ENCODE assay signal across 15 cellular contexts in the genomic region with DNA sequence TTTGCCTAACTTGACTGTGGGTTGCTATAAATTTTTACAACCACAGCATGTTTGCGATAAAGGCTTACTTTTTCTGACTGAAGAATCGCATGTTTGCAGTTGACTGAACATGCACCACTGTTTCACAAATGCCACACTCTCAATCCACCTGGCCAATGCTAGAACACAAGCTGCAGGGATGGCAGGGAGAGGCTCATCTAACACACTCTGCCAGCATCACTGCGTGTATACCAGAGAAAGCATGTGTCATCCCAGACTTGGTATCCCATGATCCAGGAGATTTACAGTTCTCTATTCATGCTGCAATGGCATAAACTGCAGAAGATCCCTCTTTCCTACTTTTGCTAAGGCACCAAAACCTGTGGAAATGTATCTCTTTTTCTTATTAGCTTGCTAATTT.
DNase-seq lines count a peak whose midpoint lies in the region; ATAC-seq and TF ChIP-seq lines count a peak whose summit lies in the region.
"Had no signal": no experiment of that assay in that cellular context is flagged by ENCODE, and none has a peak within 500 bp of the region (broad histone marks: within the 10 kb centered on the region; RNA-seq: fewer than 3 reads in every experiment).

No MANE protein-coding gene starts in this region.

- no peaks in the 10 kb centered on the region for H3K9me3 Mint-ChIP-seq in stimulated activated naive CD8-positive, alpha-beta T cell treated with anti-CD3 and anti-CD28 coated beads, Interleukin-15, Interleukin-2, amounts not matched to agents 100 ng/mL and 50 ng/mL, for 24 hours
- no peaks in the 10 kb centered on the region for H3K9me3 Mint-ChIP-seq in activated T-helper 1 cell treated with anti-CD3 and anti-CD28 coated beads, Interleukin-12 subunit alpha, Interleukin-12 subunit beta, Interleukin-2, Interleukin-4 antibody, amounts not matched to agents 30 ng/mL and 10 ng/mL and 1 ng/mL, durations not matched to agents 14 hours and 24 hours and 36 hours
- H3K9me3 Mint-ChIP-seq in effector memory CD8-positive, alpha-beta T cell = no peaks in the 10 kb centered on the region

- WGBS in stomach, 5 donors = 83 to 95% (median 90%) methylated on average over 3 of the region's 3 CpGs

- peaks cover 91% of the 10 kb centered on the region for H3K36me3 Mint-ChIP-seq in stimulated activated naive CD8-positive, alpha-beta T cell treated with anti-CD3 and anti-CD28 coated beads, Interleukin-15, Interleukin-2, amounts not matched to agents 100 ng/mL and 50 ng/mL, for 24 hours (ENCODE audit: low read depth)
- peaks cover 63% of the 10 kb centered on the region for H3K36me3 Mint-ChIP-seq in activated T-helper 1 cell treated with anti-CD3 and anti-CD28 coated beads, Interleukin-12 subunit alpha, Interleukin-12 subunit beta, Interleukin-2, Interleukin-4 antibody, amounts not matched to agents 30 ng/mL and 10 ng/mL and 1 ng/mL, durations not matched to agents 14 hours and 24 hours and 36 hours (ENCODE audit: low read depth)
- H3K36me3 Mint-ChIP-seq in effector memory CD8-positive, alpha-beta T cell (ENCODE audit: insufficient read depth) = peaks cover 62% of the 10 kb centered on the region

- TF ChIP-seq EP300 in stomach (IDR thresholded peaks at IDR 0.05) = no peak

- no peak overlapping the region for H3K4me3 Mint-ChIP-seq in stimulated activated naive CD8-positive, alpha-beta T cell treated with anti-CD3 and anti-CD28 coated beads, Interleukin-15, Interleukin-2, amounts not matched to agents 100 ng/mL and 50 ng/mL, for 24 hours
- no peak overlapping the region for H3K4me3 Mint-ChIP-seq in activated T-helper 1 cell treated with anti-CD3 and anti-CD28 coated beads, Interleukin-12 subunit alpha, Interleukin-12 subunit beta, Interleukin-2, Interleukin-4 antibody, amounts not matched to agents 30 ng/mL and 10 ng/mL and 1 ng/mL, durations not matched to agents 14 hours and 24 hours and 36 hours
- H3K4me3 Mint-ChIP-seq in effector memory CD8-positive, alpha-beta T cell = peak overlapping the region in 1 of 2 donors; percentile 7

- no peak overlapping the region for H3K27ac ChIP-seq in stomach
- H3K27ac ChIP-seq: KMS-11 had no signal

- H3K9me3 ChIP-seq in stomach = no peaks in the 10 kb centered on the region

- H3K36me3 ChIP-seq in stomach = peaks cover 8 to 81% (median 65%) of the 10 kb centered on the region in 4 donors

- TF ChIP-seq POLR2A in stomach (IDR thresholded peaks at IDR 0.05) = no peak

- DNase-seq in stimulated activated naive CD8-positive, alpha-beta T cell treated with anti-CD3 and anti-CD28 coated beads, Interleukin-15, Interleukin-2, amounts not matched to agents 100 U/mL and 50 U/mL, for 24 hours = no peak
- DNase-seq in activated T-helper 1 cell treated with anti-CD3 and anti-CD28 coated beads, Interleukin-12 subunit alpha, Interleukin-12 subunit beta, Interleukin-2, Interleukin-4 antibody, amounts not matched to agents 30 ng/mL and 10 ng/mL and 1 ng/mL, durations not matched to agents 14 hours and 24 hours and 36 hours (ENCODE audit: low spot score) = no peak
- no peak for DNase-seq in effector memory CD8-positive, alpha-beta T cell
- DNase-seq in stomach = no peak
- DNase-seq in UCSD-AML1 (lab: John Stamatoyannopoulos, UW; ENCODE audit: unreplicated experiment) = no peak
- DNase-seq: AML-193, DMS 273 treated with DMSO at 0.1 percent for 48 hours, H7, NCI-H1092 treated with DMSO at 0.1 percent for 48 hours, NCI-H1694 treated with DMSO at 0.1 percent for 48 hours, PC-3 had no signal

- no peaks in the 10 kb centered on the region for H3K27me3 Mint-ChIP-seq in stimulated activated naive CD8-positive, alpha-beta T cell treated with anti-CD3 and anti-CD28 coated beads, Interleukin-15, Interleukin-2, amounts not matched to agents 100 ng/mL and 50 ng/mL, for 24 hours
- no peaks in the 10 kb centered on the region for H3K27me3 Mint-ChIP-seq in activated T-helper 1 cell treated with anti-CD3 and anti-CD28 coated beads, Interleukin-12 subunit alpha, Interleukin-12 subunit beta, Interleukin-2, Interleukin-4 antibody, amounts not matched to agents 30 ng/mL and 10 ng/mL and 1 ng/mL, durations not matched to agents 14 hours and 24 hours and 36 hours (ENCODE audit: insufficient read depth)
- H3K27me3 Mint-ChIP-seq in effector memory CD8-positive, alpha-beta T cell = no peaks in the 10 kb centered on the region

- intact Hi-C loops in activated T-helper 1 cell treated with anti-CD3 and anti-CD28 coated beads, Interleukin-12 subunit alpha, Interleukin-12 subunit beta, Interleukin-2, Interleukin-4 antibody, amounts not matched to agents 30 ng/mL and 10 ng/mL and 1 ng/mL, durations not matched to agents 14 hours and 24 hours and 36 hours (cut with micrococcal nuclease) = no loop called here
- intact Hi-C loops in stomach (cut with DNase I; ENCODE audit: low total_unique reads) = no loop called here

- H3K4me1 ChIP-seq in stomach = peaks cover 0 to 9% (median 0%) of the 10 kb centered on the region in 4 donors

- H3K27ac Mint-ChIP-seq in stimulated activated naive CD8-positive, alpha-beta T cell treated with anti-CD3 and anti-CD28 coated beads, Interleukin-15, Interleukin-2, amounts not matched to agents 100 ng/mL and 50 ng/mL, for 24 hours = peak overlapping the region; percentile 66
- peak overlapping the region; percentile 3 for H3K27ac Mint-ChIP-seq in activated T-helper 1 cell treated with anti-CD3 and anti-CD28 coated beads, Interleukin-12 subunit alpha, Interleukin-12 subunit beta, Interleukin-2, Interleukin-4 antibody, amounts not matched to agents 30 ng/mL and 10 ng/mL and 1 ng/mL, durations not matched to agents 14 hours and 24 hours and 36 hours
- peak overlapping the region; percentile 77 to 82 for H3K27ac Mint-ChIP-seq in effector memory CD8-positive, alpha-beta T cell

- H3K4me1 Mint-ChIP-seq in stimulated activated naive CD8-positive, alpha-beta T cell treated with anti-CD3 and anti-CD28 coated beads, Interleukin-15, Interleukin-2, amounts not matched to agents 100 ng/mL and 50 ng/mL, for 24 hours (ENCODE audit: low read depth) = peaks cover 31% of the 10 kb centered on the region
- peaks cover 23% of the 10 kb centered on the region for H3K4me1 Mint-ChIP-seq in activated T-helper 1 cell treated with anti-CD3 and anti-CD28 coated beads, Interleukin-12 subunit alpha, Interleukin-12 subunit beta, Interleukin-2, Interleukin-4 antibody, amounts not matched to agents 30 ng/mL and 10 ng/mL and 1 ng/mL, durations not matched to agents 14 hours and 24 hours and 36 hours (ENCODE audit: low read depth)
- H3K4me1 Mint-ChIP-seq in effector memory CD8-positive, alpha-beta T cell (ENCODE audit: low read depth in 2 of 2) = peaks cover 16 to 32% of the 10 kb centered on the region in 2 donors

- H3K27me3 ChIP-seq in stomach = no peaks in the 10 kb centered on the region

- no peak overlapping the region for H3K4me3 ChIP-seq in stomach

- TF ChIP-seq CTCF in stomach (IDR thresholded peaks at IDR 0.05) = no peak

- ATAC-seq in stimulated activated naive CD8-positive, alpha-beta T cell treated with anti-CD3 and anti-CD28 coated beads, Interleukin-15, Interleukin-2, amounts not matched to agents 100 U/mL and 50 U/mL, for 24 hours = no peak
- no peak for ATAC-seq in effector memory CD8-positive, alpha-beta T cell (replicated peaks)
- ATAC-seq in HG03097 (IDR thresholded peaks at IDR 0.05; ENCODE audit: low FRiP score, unreplicated experiment) = no peak
- ATAC-seq: HepG2, PC-3 had no signal

Comparison
In these comparisons a context has a peak if more than half of its experiments do, and no peak if none do; other contexts are left out.
1. H3K27ac Mint-ChIP-seq: peak in every context shown above with its lines; median percentile 80 in effector memory CD8-positive, alpha-beta T cell; 66 in stimulated activated naive CD8-positive, alpha-beta T cell treated with anti-CD3 and anti-CD28 coated beads, Interleukin-15, Interleukin-2, amounts not matched to agents 100 ng/mL and 50 ng/mL, for 24 hours; 3 in activated T-helper 1 cell treated with anti-CD3 and anti-CD28 coated beads, Interleukin-12 subunit alpha, Interleukin-12 subunit beta, Interleukin-2, Interleukin-4 antibody, amounts not matched to agents 30 ng/mL and 10 ng/mL and 1 ng/mL, durations not matched to agents 14 hours and 24 hours and 36 hours.